1 cellular context compared by ENCODE assay signal in the genomic region with DNA sequence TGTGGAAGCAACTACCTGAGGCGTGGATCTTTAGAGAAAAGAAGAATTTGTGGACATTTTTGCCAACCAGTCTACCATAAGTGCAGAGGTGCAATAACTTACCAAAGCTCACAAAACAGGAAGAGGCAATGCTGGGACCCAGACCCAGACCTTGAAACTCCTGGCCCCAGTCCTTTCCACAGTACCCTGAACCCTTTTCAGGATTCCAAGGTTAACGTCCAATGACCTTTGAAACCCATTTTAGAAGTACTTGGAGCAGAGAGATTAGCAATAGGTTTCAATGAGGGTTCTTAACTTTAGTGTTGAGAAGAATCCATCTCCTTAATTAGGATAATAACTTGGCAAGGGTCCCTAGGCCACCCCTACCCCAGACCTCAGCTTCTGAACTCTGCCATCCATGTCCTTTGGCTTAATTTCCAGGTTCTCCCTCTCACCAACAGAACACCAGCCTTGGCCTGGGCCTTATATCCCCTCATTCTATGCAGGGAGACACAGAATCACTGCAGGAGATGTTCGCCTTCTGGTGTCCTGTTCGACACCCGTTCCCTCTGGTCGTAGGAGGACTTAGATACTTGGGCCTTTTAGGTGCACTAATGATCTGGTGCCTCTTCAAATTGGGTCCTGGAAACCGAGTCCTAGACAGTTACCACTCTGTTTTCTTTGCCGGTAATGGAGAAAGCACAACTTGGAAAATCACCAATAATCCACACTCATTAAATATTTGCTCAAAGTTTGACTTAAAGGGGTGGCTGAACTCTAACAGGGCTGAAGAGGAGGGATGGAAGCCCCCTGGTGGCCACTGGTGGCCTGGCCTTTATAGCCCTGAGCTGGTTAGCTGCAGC.
TF ChIP-seq lines count a peak whose summit lies in the region.

No MANE protein-coding gene starts in this region.

TF ChIP-seq in HepG2, 621 proteins besides CTCF, POLR2A, EP300 and RAD21 (continued from another document):
- TF ChIP-seq, protein P1, sequence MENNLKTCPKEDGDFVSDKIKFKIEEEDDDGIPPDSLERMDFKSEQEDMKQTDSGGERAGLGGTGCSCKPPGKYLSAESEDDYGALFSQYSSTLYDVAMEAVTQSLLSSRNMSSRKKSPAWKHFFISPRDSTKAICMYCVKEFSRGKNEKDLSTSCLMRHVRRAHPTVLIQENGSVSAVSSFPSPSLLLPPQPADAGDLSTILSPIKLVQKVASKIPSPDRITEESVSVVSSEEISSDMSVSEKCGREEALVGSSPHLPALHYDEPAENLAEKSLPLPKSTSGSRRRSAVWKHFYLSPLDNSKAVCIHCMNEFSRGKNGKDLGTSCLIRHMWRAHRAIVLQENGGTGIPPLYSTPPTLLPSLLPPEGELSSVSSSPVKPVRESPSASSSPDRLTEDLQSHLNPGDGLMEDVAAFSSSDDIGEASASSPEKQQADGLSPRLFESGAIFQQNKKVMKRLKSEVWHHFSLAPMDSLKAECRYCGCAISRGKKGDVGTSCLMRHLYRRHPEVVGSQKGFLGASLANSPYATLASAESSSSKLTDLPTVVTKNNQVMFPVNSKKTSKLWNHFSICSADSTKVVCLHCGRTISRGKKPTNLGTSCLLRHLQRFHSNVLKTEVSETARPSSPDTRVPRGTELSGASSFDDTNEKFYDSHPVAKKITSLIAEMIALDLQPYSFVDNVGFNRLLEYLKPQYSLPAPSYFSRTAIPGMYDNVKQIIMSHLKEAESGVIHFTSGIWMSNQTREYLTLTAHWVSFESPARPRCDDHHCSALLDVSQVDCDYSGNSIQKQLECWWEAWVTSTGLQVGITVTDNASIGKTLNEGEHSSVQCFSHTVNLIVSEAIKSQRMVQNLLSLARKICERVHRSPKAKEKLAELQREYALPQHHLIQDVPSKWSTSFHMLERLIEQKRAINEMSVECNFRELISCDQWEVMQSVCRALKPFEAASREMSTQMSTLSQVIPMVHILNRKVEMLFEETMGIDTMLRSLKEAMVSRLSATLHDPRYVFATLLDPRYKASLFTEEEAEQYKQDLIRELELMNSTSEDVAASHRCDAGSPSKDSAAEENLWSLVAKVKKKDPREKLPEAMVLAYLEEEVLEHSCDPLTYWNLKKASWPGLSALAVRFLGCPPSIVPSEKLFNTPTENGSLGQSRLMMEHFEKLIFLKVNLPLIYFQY (CRISPR knock-in tag; IDR thresholded peaks at IDR 0.05; ENCODE audit: borderline replicate concordance), result 0 out of 2 replicates have a peak, but pooled peaks have one; percentile 48
- peak; percentile 66; the same call in 1 of the 2 replicates for TF ChIP-seq CBX5 (CRISPR knock-in tag; IDR thresholded peaks at IDR 0.05; ENCODE audit: borderline replicate concordance)
- TF ChIP-seq ZNF883 (CRISPR knock-in tag; IDR thresholded peaks at IDR 0.05; ENCODE audit: not compliant biosample characterization), result peak; percentile 55
- TF ChIP-seq MAZ (IDR thresholded peaks at IDR 0.05; ENCODE audit: borderline replicate concordance, low read depth, low read length), result no peak
- peak; percentile 61; the same call in 1 of the 2 replicates for TF ChIP-seq MAZ (CRISPR knock-in tag; IDR thresholded peaks at IDR 0.05; ENCODE audit: low read depth)
- TF ChIP-seq, protein P2, sequence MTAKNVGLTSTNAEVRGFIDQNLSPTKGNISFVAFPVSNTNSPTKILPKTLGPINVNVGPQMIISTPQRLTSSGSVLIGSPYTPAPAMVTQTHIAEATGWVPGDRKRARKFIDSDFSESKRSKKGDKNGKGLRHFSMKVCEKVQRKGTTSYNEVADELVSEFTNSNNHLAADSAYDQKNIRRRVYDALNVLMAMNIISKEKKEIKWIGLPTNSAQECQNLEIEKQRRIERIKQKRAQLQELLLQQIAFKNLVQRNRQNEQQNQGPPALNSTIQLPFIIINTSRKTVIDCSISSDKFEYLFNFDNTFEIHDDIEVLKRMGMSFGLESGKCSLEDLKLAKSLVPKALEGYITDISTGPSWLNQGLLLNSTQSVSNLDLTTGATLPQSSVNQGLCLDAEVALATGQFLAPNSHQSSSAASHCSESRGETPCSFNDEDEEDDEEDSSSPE (CRISPR knock-in tag; IDR thresholded peaks at IDR 0.05), result peak; percentile 40; the same call in 1 of the 2 replicates
- no peak for TF ChIP-seq ZNF253 (CRISPR knock-in tag; IDR thresholded peaks at IDR 0.05; ENCODE audit: borderline replicate concordance)
- TF ChIP-seq SRSF9 (IDR thresholded peaks at IDR 0.05; ENCODE audit: borderline replicate concordance, insufficient read depth, low read depth, low read length, poor library complexity, severe bottlenecking), result no peak
- TF ChIP-seq, protein P3, sequence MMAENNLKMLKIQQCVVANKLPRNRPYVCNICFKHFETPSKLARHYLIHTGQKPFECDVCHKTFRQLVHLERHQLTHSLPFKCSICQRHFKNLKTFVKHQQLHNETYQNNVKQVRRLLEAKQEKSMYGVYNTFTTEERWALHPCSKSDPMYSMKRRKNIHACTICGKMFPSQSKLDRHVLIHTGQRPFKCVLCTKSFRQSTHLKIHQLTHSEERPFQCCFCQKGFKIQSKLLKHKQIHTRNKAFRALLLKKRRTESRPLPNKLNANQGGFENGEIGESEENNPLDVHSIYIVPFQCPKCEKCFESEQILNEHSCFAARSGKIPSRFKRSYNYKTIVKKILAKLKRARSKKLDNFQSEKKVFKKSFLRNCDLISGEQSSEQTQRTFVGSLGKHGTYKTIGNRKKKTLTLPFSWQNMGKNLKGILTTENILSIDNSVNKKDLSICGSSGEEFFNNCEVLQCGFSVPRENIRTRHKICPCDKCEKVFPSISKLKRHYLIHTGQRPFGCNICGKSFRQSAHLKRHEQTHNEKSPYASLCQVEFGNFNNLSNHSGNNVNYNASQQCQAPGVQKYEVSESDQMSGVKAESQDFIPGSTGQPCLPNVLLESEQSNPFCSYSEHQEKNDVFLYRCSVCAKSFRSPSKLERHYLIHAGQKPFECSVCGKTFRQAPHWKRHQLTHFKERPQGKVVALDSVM (CRISPR knock-in tag; IDR thresholded peaks at IDR 0.05), result no peak
- 0 out of 2 replicates have a peak, but pooled peaks have one; percentile 34 for TF ChIP-seq ZNF790 (CRISPR knock-in tag; IDR thresholded peaks at IDR 0.05; ENCODE audit: borderline replicate concordance)
- TF ChIP-seq, protein P4, sequence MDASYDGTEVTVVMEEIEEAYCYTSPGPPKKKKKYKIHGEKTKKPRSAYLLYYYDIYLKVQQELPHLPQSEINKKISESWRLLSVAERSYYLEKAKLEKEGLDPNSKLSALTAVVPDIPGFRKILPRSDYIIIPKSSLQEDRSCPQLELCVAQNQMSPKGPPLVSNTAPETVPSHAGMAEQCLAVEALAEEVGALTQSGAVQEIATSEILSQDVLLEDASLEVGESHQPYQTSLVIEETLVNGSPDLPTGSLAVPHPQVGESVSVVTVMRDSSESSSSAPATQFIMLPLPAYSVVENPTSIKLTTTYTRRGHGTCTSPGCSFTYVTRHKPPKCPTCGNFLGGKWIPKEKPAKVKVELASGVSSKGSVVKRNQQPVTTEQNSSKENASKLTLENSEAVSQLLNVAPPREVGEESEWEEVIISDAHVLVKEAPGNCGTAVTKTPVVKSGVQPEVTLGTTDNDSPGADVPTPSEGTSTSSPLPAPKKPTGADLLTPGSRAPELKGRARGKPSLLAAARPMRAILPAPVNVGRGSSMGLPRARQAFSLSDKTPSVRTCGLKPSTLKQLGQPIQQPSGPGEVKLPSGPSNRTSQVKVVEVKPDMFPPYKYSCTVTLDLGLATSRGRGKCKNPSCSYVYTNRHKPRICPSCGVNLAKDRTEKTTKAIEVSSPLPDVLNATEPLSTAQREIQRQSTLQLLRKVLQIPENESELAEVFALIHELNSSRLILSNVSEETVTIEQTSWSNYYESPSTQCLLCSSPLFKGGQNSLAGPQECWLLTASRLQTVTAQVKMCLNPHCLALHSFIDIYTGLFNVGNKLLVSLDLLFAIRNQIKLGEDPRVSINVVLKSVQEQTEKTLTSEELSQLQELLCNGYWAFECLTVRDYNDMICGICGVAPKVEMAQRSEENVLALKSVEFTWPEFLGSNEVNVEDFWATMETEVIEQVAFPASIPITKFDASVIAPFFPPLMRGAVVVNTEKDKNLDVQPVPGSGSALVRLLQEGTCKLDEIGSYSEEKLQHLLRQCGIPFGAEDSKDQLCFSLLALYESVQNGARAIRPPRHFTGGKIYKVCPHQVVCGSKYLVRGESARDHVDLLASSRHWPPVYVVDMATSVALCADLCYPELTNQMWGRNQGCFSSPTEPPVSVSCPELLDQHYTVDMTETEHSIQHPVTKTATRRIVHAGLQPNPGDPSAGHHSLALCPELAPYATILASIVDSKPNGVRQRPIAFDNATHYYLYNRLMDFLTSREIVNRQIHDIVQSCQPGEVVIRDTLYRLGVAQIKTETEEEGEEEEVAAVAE (CRISPR knock-in tag; IDR thresholded peaks at IDR 0.05; ENCODE audit: borderline replicate concordance), result peak; percentile 55; the same call in 1 of the 2 replicates
- TF ChIP-seq ZNF652 (CRISPR knock-in tag; IDR thresholded peaks at IDR 0.05; ENCODE audit: borderline replicate concordance, low read depth), result no peak
- no peak for TF ChIP-seq CAMTA2 (CRISPR knock-in tag; IDR thresholded peaks at IDR 0.05; ENCODE audit: borderline replicate concordance)
- TF ChIP-seq KMT2A (CRISPR knock-in tag; IDR thresholded peaks at IDR 0.05), result peak; percentile 28; the same call in 1 of the 2 replicates
- TF ChIP-seq, protein P5, sequence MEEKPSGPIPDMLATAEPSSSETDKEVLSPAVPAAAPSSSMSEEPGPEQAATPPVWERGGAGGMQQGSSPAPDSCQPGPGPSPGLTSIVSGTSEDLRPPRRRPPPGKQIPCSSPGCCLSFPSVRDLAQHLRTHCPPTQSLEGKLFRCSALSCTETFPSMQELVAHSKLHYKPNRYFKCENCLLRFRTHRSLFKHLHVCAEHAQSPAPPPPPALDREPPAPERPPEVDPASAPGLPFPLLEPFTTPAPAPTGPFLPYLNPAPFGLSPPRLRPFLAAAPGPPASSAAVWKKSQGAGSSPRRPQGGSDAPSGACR (CRISPR knock-in tag; IDR thresholded peaks at IDR 0.05), result no peak; the same call in 1 of the 2 replicates
- TF ChIP-seq, protein P6, sequence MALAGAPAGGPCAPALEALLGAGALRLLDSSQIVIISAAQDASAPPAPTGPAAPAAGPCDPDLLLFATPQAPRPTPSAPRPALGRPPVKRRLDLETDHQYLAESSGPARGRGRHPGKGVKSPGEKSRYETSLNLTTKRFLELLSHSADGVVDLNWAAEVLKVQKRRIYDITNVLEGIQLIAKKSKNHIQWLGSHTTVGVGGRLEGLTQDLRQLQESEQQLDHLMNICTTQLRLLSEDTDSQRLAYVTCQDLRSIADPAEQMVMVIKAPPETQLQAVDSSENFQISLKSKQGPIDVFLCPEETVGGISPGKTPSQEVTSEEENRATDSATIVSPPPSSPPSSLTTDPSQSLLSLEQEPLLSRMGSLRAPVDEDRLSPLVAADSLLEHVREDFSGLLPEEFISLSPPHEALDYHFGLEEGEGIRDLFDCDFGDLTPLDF (CRISPR knock-in tag; IDR thresholded peaks at IDR 0.05), result no peak
- TF ChIP-seq, protein P7, sequence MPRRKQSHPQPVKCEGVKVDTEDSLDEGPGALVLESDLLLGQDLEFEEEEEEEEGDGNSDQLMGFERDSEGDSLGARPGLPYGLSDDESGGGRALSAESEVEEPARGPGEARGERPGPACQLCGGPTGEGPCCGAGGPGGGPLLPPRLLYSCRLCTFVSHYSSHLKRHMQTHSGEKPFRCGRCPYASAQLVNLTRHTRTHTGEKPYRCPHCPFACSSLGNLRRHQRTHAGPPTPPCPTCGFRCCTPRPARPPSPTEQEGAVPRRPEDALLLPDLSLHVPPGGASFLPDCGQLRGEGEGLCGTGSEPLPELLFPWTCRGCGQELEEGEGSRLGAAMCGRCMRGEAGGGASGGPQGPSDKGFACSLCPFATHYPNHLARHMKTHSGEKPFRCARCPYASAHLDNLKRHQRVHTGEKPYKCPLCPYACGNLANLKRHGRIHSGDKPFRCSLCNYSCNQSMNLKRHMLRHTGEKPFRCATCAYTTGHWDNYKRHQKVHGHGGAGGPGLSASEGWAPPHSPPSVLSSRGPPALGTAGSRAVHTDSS (CRISPR knock-in tag; conservative IDR thresholded peaks at IDR 0.05), result no peak
TF ChIP-seq in HepG2: peak in this region for 128.
